ENCODE assay signal across 8 cellular contexts in the genomic region with DNA sequence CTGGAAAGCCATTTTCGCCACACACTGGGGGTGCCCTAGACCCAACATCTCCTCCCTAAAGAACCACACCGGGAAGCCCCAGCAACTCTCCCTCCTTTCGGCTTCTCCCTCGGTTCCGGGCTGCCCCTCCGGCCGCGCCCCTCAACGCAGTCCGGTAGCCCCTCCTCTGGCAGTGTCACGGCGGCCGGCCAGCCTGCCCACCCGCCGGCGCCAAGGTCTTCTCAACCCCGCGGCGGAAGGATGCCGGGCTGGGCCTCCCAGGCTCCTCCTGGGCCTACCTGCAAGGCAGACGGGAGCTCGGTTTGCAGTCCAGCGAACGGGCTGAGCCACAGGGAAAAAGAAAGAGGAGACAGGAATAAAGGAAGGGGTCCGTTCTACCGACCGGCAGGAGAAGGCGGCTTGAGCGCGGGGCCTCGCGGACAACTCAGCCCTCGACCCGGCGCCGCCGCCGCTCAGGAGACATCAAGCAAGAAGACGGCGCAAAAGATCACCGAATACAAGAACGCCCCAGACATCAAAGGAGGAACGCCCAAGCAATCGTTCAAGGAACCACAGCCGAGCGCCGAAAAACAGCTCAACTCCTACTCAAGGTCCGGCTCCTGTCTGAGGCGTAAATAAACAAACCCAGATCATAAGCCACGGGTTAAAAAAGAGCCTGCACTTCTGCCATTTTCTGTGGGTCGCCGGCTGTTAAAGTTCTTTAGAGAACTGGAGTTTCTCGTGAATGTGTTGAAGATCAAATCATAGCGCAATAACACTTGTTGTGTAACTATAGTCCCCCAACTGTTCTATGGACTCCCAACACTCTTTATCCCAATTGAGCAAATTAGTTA. TPM values are rescaled to one million over a fixed set of nuclear protein-coding genes. Genes with fewer than 3 reads are reported as not detected.
A peak's percentile ranks its signal among the peaks of the same experiment; 100 is the strongest.
DNase-seq lines count a peak whose midpoint lies in the region; ATAC-seq, FAIRE-seq and TF ChIP-seq lines count a peak whose summit lies in the region.

A gene with protein sequence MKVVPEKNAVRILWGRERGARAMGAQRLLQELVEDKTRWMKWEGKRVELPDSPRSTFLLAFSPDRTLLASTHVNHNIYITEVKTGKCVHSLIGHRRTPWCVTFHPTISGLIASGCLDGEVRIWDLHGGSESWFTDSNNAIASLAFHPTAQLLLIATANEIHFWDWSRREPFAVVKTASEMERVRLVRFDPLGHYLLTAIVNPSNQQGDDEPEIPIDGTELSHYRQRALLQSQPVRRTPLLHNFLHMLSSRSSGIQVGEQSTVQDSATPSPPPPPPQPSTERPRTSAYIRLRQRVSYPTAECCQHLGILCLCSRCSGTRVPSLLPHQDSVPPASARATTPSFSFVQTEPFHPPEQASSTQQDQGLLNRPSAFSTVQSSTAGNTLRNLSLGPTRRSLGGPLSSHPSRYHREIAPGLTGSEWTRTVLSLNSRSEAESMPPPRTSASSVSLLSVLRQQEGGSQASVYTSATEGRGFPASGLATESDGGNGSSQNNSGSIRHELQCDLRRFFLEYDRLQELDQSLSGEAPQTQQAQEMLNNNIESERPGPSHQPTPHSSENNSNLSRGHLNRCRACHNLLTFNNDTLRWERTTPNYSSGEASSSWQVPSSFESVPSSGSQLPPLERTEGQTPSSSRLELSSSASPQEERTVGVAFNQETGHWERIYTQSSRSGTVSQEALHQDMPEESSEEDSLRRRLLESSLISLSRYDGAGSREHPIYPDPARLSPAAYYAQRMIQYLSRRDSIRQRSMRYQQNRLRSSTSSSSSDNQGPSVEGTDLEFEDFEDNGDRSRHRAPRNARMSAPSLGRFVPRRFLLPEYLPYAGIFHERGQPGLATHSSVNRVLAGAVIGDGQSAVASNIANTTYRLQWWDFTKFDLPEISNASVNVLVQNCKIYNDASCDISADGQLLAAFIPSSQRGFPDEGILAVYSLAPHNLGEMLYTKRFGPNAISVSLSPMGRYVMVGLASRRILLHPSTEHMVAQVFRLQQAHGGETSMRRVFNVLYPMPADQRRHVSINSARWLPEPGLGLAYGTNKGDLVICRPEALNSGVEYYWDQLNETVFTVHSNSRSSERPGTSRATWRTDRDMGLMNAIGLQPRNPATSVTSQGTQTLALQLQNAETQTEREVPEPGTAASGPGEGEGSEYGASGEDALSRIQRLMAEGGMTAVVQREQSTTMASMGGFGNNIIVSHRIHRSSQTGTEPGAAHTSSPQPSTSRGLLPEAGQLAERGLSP (N-terminal part only) (minus strand): TSS at position 474 of the 833 bp plus-strand sequence. CDS start 45,643 bp downstream, outside the sequence.

- H3K9me1 ChIP-seq in endothelial cell of umbilical vein (replicated peaks; ENCODE audit: control insufficient read depth, extremely low read depth, insufficient read depth, low read length) = no peaks in the 10 kb centered on the region

- POLR2A ChIA-PET in endothelial cell of umbilical vein (lab: Charles Lee) = interaction anchor here (0.5 to 0.6 kb wide), 2 partner anchors 11 to 747 kb away, joined by 3 read pairs; a partner anchor contains a TSS

- no peaks in the 10 kb centered on the region for H3K27me3 ChIP-seq in HUES6 (ENCODE audit: control insufficient read depth, insufficient read depth, low read length)
- H3K27me3 ChIP-seq in OCI-LY1 (ENCODE audit: insufficient read depth, low read length) = no peaks in the 10 kb centered on the region
- no peaks in the 10 kb centered on the region for H3K27me3 ChIP-seq in endothelial cell of umbilical vein (ENCODE audit: control insufficient read depth in 2 of 2, insufficient read depth in 2 of 2, low read length in 2 of 2)

- peak; percentile 86 for FAIRE-seq in endothelial cell of umbilical vein (lab: Jason Lieb, UNC)

- dilution Hi-C loops in endothelial cell of umbilical vein (cut with MboI; ENCODE audit: extremely low pct_ligation_motif_present, low sequenced_read_pairs) = no loop called here

- in situ Hi-C loops in Caki2 (cut with HindIII; ENCODE audit: low pct_unique_long_range_greater_than_20kb, low sequenced_read_pairs) = no loop called here

- H4K20me1 ChIP-seq in OCI-LY1 (ENCODE audit: insufficient read depth, low read length) = no peaks in the 10 kb centered on the region
- no peaks in the 10 kb centered on the region for H4K20me1 ChIP-seq in endothelial cell of umbilical vein (replicated peaks; ENCODE audit: control insufficient read depth, extremely low read depth, insufficient read depth, low read length)

- H3K27ac ChIP-seq in HUES6 (ENCODE audit: low read depth, low read length) = peak within 1 kb of the TSS; percentile 90; the same call in 1 of the 2 replicates
- peak within 1 kb of the TSS; percentile 62 for H3K27ac ChIP-seq in OCI-LY1 (ENCODE audit: low read depth, low read length, poor library complexity, severe bottlenecking)
- H3K27ac ChIP-seq in endothelial cell of umbilical vein (ENCODE audit: insufficient read depth, low read depth, low read length) = peak within 1 kb of the TSS; percentile 66

- TF ChIP-seq CTCF in OCI-LY1 (IDR thresholded peaks at IDR 0.05; ENCODE audit: low read length) = no peak
- TF ChIP-seq CTCF in endothelial cell of umbilical vein (IDR thresholded peaks at IDR 0.05; ENCODE audit: extremely low read depth in 1 of 2, insufficient read depth in 1 of 2, low read depth in 1 of 2, low read length in 2 of 2) = no peak

- H3K4me1 ChIP-seq in HUES6 (ENCODE audit: control insufficient read depth, insufficient read depth, low read length) = peaks cover 13% of the 10 kb centered on the region
- H3K4me1 ChIP-seq in OCI-LY1 (ENCODE audit: insufficient read depth, low read length, severe bottlenecking) = peaks cover 37% of the 10 kb centered on the region
- H3K4me1 ChIP-seq in endothelial cell of umbilical vein (ENCODE audit: control insufficient read depth, extremely low read depth, insufficient read depth, low read length) = peaks cover 36% of the 10 kb centered on the region

- DNase-seq in Caki2 (ENCODE audit: low read depth) (peak; percentile 83), endothelial cell of umbilical vein (ENCODE audit: low read depth, low spot score) (peak; percentile 97), midbrain (lab: John Stamatoyannopoulos, UW) (peak; percentile 90)
- peak; percentile 76 for DNase-seq in activated CD8-positive, alpha-beta memory T cell treated with anti-CD3 and anti-CD28 coated beads, Interleukin-2, amount 50 U/mL, for 4 hours
- DNase-seq in stimulated activated CD8-positive, alpha-beta memory T cell treated with anti-CD3 and anti-CD28 coated beads, Interleukin-15, amount 100 ng/mL, for 48 hours (ENCODE audit: low read depth in 2 of 2) = peak; percentile 67 to 75

- CTCF ChIA-PET in endothelial cell of umbilical vein (lab: Charles Lee) = interaction anchor here (0.5 to 1.6 kb wide), 9 partner anchors 13 to 353 kb away, joined by 3 to 8 read pairs (median 3); a partner anchor contains a TSS

- TF ChIP-seq POLR2A in endothelial cell of umbilical vein (IDR thresholded peaks at IDR 0.05; ENCODE audit: low read depth, low read length) = peak; percentile 77

- peak within 1 kb of the TSS; percentile 92 for H3K9ac ChIP-seq in HUES6 (ENCODE audit: low read length)
- peak within 1 kb of the TSS; percentile 81 for H3K9ac ChIP-seq in OCI-LY1 (ENCODE audit: low read length)
- peak within 1 kb of the TSS; percentile 83 for H3K9ac ChIP-seq in endothelial cell of umbilical vein (replicated peaks; ENCODE audit: extremely low read depth, insufficient read depth, low read length)

- H3K36me3 ChIP-seq in HUES6 (ENCODE audit: control insufficient read depth, insufficient read depth, low read length) = no peaks in the 10 kb centered on the region
- H3K36me3 ChIP-seq in OCI-LY1 (ENCODE audit: insufficient read depth, low read length) = no peaks in the 10 kb centered on the region
- no peaks in the 10 kb centered on the region for H3K36me3 ChIP-seq in endothelial cell of umbilical vein (ENCODE audit: control insufficient read depth in 2 of 2, extremely low read depth in 1 of 2, insufficient read depth in 2 of 2, low read length in 2 of 2)

- H3F3A ChIP-seq in OCI-LY1 (ENCODE audit: insufficient read depth, low read length) = no peaks in the 10 kb centered on the region

- H3K4me3 ChIP-seq in HUES6 (ENCODE audit: low read depth, low read length) = peak within 1 kb of the TSS; percentile 97
- peak within 1 kb of the TSS; percentile 93 for H3K4me3 ChIP-seq in OCI-LY1 (ENCODE audit: low read depth, low read length, poor library complexity, severe bottlenecking)
- H3K4me3 ChIP-seq in endothelial cell of umbilical vein (replicated peaks in 1 of 3; ENCODE audit: insufficient read depth in 1 of 3, low read depth in 1 of 3, low read length in 3 of 3) = peak within 1 kb of the TSS; percentile 84 to 90 (median 88)

- peak; percentile 73 for ATAC-seq in GM21390 (IDR thresholded peaks at IDR 0.05; ENCODE audit: unreplicated experiment)

- H2AFZ ChIP-seq in OCI-LY1 (ENCODE audit: low read length) (peak within 1 kb of the TSS; percentile 87; the same call in 1 of the 2 replicates), endothelial cell of umbilical vein (ENCODE audit: low read depth, low read length) (peak within 1 kb of the TSS; percentile 99)

- H3K79me2 ChIP-seq in OCI-LY1 (ENCODE audit: insufficient read depth, low read length) = peaks cover 49% of the 10 kb centered on the region
- H3K79me2 ChIP-seq in endothelial cell of umbilical vein (ENCODE audit: control insufficient read depth, insufficient read depth, low read length) = peaks cover 50% of the 10 kb centered on the region

- intact Hi-C loops in endothelial cell of umbilical vein (cut with micrococcal nuclease) = loop anchor here (1.0 kb wide), 1 partner anchor 24 kb away; a partner anchor contains a TSS

- H3K9me3 ChIP-seq in HUES6 (ENCODE audit: control insufficient read depth, insufficient read depth, low read depth, low read length) (no peaks in the 10 kb centered on the region), OCI-LY1 (ENCODE audit: low read length) (no peaks in the 10 kb centered on the region), endothelial cell of umbilical vein (replicated peaks; ENCODE audit: control insufficient read depth, insufficient read depth, low read length) (no peaks in the 10 kb centered on the region)

- no peaks in the 10 kb centered on the region for H3K9me2 ChIP-seq in OCI-LY1 (ENCODE audit: low read depth, low read length)

- H3K4me2 ChIP-seq in OCI-LY1 (ENCODE audit: low read length) = peak within 1 kb of the TSS; percentile 93
- H3K4me2 ChIP-seq in endothelial cell of umbilical vein (ENCODE audit: insufficient read depth, low read length) = peak within 1 kb of the TSS; percentile 98

- TSS peak; percentile 84 for BruUV-seq in endothelial cell of umbilical vein (replicated peaks; lab: Mats Ljungman, UMichigan)

RNA-seq across cellular contexts. Expression of the gene that starts here (rescaled TPM):
- total RNA-seq in Caki2 (2014; rRNA removed; shearing (Covaris generic); ENCODE audit: low replicate concordance) = 21.0 and 28.1 TPM in 2 replicates
- 26.5 and 32.4 TPM in 2 replicates for total RNA-seq in endothelial cell of umbilical vein
- polyA plus RNA-seq in endothelial cell of umbilical vein = 14.4 and 18.4 TPM in 2 replicates
- 13.5 and 13.9 TPM in 2 replicates for polyA plus RNA-seq in endothelial cell of umbilical vein (2011; cell fraction: cytosol; rRNA removed)
- polyA plus RNA-seq in endothelial cell of umbilical vein (2011; cell fraction: nucleus; rRNA removed) = 27.4 and 34.0 TPM in 2 replicates
- 20.0 and 22.4 TPM in 2 replicates for polyA plus RNA-seq in endothelial cell of umbilical vein (2012)
- 64.6 and 68.2 TPM in 2 replicates for polyA minus RNA-seq in endothelial cell of umbilical vein
- 20.3 TPM for polyA minus RNA-seq in endothelial cell of umbilical vein (2011; cell fraction: cytosol; rRNA and poly(A)+ RNA removed)
- 56.2 and 64.9 TPM in 2 replicates for polyA minus RNA-seq in endothelial cell of umbilical vein (2011; cell fraction: nucleus; rRNA and poly(A)+ RNA removed)

Comparison
In these comparisons a context has a peak if more than half of its experiments do, and no peak if none do; other contexts are left out.
1. Peak in every context shown above with its lines: DNase-seq, ATAC-seq, H3K4me3 ChIP-seq and H3K27ac ChIP-seq.